9 cellular contexts compared by ENCODE assay signal in the genomic region with DNA sequence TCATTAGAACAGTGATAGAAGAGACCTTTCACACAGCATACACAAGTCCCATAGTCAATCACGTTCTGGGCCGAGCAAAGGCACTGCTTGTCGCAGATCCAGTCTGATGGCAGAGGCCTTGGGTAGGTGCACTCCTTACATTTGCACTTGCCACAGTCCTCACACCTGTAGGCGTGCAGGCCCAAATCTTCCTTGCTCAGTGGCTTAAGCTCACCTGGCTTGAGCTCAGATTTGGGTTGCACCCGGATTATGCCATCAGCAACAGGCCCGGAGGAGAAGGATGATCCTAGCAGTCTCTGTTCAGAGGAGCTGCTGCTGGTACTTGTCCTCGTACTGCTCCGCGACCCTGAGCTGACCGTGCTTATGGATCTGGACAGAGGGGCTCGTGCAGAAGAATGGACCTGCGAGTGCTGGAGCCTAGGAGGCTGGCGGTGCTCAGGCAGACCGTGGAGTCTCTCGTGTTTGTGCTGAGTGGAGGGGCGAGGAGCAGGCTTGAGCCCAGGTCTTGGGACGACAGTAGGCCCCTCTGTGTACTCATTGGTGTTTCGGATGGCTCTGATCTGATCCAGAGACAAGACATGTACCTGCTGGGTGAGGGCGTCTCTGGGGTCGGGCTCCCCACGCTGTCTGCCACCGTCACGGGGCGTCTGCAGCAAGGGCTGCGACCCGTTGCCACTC. TPM values are rescaled to one million over a fixed set of nuclear protein-coding genes. Genes with fewer than 3 reads are reported as not detected.
A peak's percentile ranks its signal among the peaks of the same experiment; 100 is the strongest.
DNase-seq lines count a peak whose midpoint lies in the region; ATAC-seq and TF ChIP-seq lines count a peak whose summit lies in the region.
"Had no signal": no experiment of that assay in that cellular context is flagged by ENCODE, and none has a peak within 500 bp of the region (broad histone marks: within the 10 kb centered on the region; RNA-seq: fewer than 3 reads in every experiment).

No MANE protein-coding gene starts in this region.

- POLR2A ChIA-PET in CD8-positive, alpha-beta T cell (lab: Charles Lee): no interaction called here

- CTCF ChIA-PET in CD8-positive, alpha-beta T cell (lab: Charles Lee): no interaction called here

- H3K27me3 ChIP-seq in CD8-positive, alpha-beta T cell (ENCODE audit: insufficient read depth, low read length): peaks cover 3% of the 10 kb centered on the region
- no peaks in the 10 kb centered on the region for H3K27me3 ChIP-seq in right atrium auricular region

- H3K27me3 Mint-ChIP-seq in CD8-positive, alpha-beta T cell (ENCODE audit: low read depth): peaks cover 15% of the 10 kb centered on the region

- peaks cover 13% of the 10 kb centered on the region for H3K4me1 Mint-ChIP-seq in CD8-positive, alpha-beta T cell (ENCODE audit: low read depth)

- H3K4me3 ChIP-seq in CD8-positive, alpha-beta T cell (ENCODE audit: low read depth, low read length): no peak overlapping the region
- peak overlapping the region; percentile 88 to 97 for H3K4me3 ChIP-seq in right atrium auricular region

- peak overlapping the region; percentile 1 for H3K4me3 Mint-ChIP-seq in CD8-positive, alpha-beta T cell

- H3K36me3 ChIP-seq in CD8-positive, alpha-beta T cell (ENCODE audit: insufficient read depth, low read length): no peaks in the 10 kb centered on the region
- peaks cover 42% of the 10 kb centered on the region for H3K36me3 ChIP-seq in right atrium auricular region

- H3K36me3 Mint-ChIP-seq in CD8-positive, alpha-beta T cell: no peaks in the 10 kb centered on the region

- H3K27ac Mint-ChIP-seq in CD8-positive, alpha-beta T cell: no peak overlapping the region

- no peaks in the 10 kb centered on the region for H3K9me3 Mint-ChIP-seq in CD8-positive, alpha-beta T cell

- H3K9me3 ChIP-seq in CD8-positive, alpha-beta T cell (ENCODE audit: low read length): no peaks in the 10 kb centered on the region
- no peaks in the 10 kb centered on the region for H3K9me3 ChIP-seq in right atrium auricular region

- intact Hi-C loops in CD8-positive, alpha-beta T cell (cut with DNase I, micrococcal nuclease): no loop called here

- peaks cover 19% of the 10 kb centered on the region for H3K4me1 ChIP-seq in CD8-positive, alpha-beta T cell (ENCODE audit: insufficient read depth, low read length)
- peaks cover 0 to 27% of the 10 kb centered on the region in 2 donors for H3K4me1 ChIP-seq in right atrium auricular region

- DNase-seq in CD8-positive, alpha-beta T cell: no peak
- DNase-seq in astrocyte of the hippocampus (ENCODE audit: low read depth, low spot score): peak; percentile 59
- no peak for DNase-seq in right atrium auricular region (ENCODE audit: low spot score)
- DNase-seq in pons (ENCODE audit: low spot score): peak; percentile 37
- DNase-seq in NCI-H1930 (lab: John Stamatoyannopoulos, UW): no peak
- DNase-seq in stimulated activated CD4-positive, alpha-beta T cell treated with anti-CD3 and anti-CD28 coated beads, Interleukin-15, amount 100 ng/mL, for 24 hours: no peak
- DNase-seq: DMS79 treated with DMSO at 0.1 percent for 48 hours had no signal

- ATAC-seq in CD8-positive, alpha-beta T cell: no peak
- no peak for ATAC-seq in GM19463 (IDR thresholded peaks at IDR 0.05; ENCODE audit: unreplicated experiment)
- no peak for ATAC-seq in GM18868 (IDR thresholded peaks at IDR 0.05; ENCODE audit: unreplicated experiment)

- no peak overlapping the region for H3K27ac ChIP-seq in CD8-positive, alpha-beta T cell (ENCODE audit: low read depth, low read length)
- peak overlapping the region; percentile 97 to 99 for H3K27ac ChIP-seq in right atrium auricular region

- no peak for TF ChIP-seq CTCF in CD8-positive, alpha-beta T cell (IDR thresholded peaks at IDR 0.05)
- no peak for TF ChIP-seq CTCF in right atrium auricular region (IDR thresholded peaks at IDR 0.05)

RNA-seq across cellular contexts. Expression of a gene that starts 3.8 kb away (rescaled TPM):
- total RNA-seq in CD8-positive, alpha-beta T cell: 1 to 10 TPM; 3.1 to 3.4 TPM
- 10 to 100 TPM; 33.1 to 38.9 TPM for total RNA-seq in right atrium auricular region

Comparison
In these comparisons a context has a peak if more than half of its experiments do, and no peak if none do; other contexts are left out.
1. DNase-seq: peak in astrocyte of the hippocampus (single experiment) and pons (single experiment); none in CD8-positive, alpha-beta T cell (0 of 7), right atrium auricular region (single experiment), NCI-H1930 (0 of 2) and stimulated activated CD4-positive, alpha-beta T cell treated with anti-CD3 and anti-CD28 coated beads, Interleukin-15, amount 100 ng/mL, for 24 hours (single experiment).
2. RNA of a gene that starts 3.8 kb away (total RNA-seq): 33.1 to 38.9 TPM in right atrium auricular region; 3.1 to 3.4 TPM in CD8-positive, alpha-beta T cell; every median in the first group is over 4 times any median in the second.